19 cellular contexts compared by ENCODE assay signal in genomic region chr15:93019971-93020370, GRCh38.
DNase-seq lines count a peak whose midpoint lies in the region; ATAC-seq lines count a peak whose summit lies in the region.
"Had no signal": no experiment of that assay in that cellular context is flagged by ENCODE, and none has a peak within 500 bp of the region (broad histone marks: within the 10 kb centered on the region; RNA-seq: fewer than 3 reads in every experiment).

No MANE protein-coding gene starts in this region.

- no peak overlapping the region for H3K4me3 Mint-ChIP-seq in activated naive CD4-positive, alpha-beta T cell treated with anti-CD3 and anti-CD28 coated beads, Interleukin-2, amount 10 ng/mL, durations not matched to agents 7 days and 5 days
- no peak overlapping the region for H3K4me3 Mint-ChIP-seq in T-cell
- H3K4me3 Mint-ChIP-seq in activated naive CD8-positive, alpha-beta T cell treated with anti-CD3 and anti-CD28 coated beads, Interleukin-2, amount 10 ng/mL, durations not matched to agents 7 days and 5 days = no peak overlapping the region
- H3K4me3 Mint-ChIP-seq in stimulated activated naive B cell treated with anti-CD40 and anti-IgM and Interleukin-4, amounts not matched to agents 10 μg/mL and 1 μg/mL and 100 μg/mL, for 72 hours = no peak overlapping the region
- H3K4me3 Mint-ChIP-seq: CD14-positive monocyte, nephron had no signal

- no peak for DNase-seq in activated naive CD4-positive, alpha-beta T cell treated with anti-CD3 and anti-CD28 coated beads, Interleukin-2, amount 10 ng/mL, durations not matched to agents 7 days and 5 days
- no peak for DNase-seq in activated naive CD4-positive, alpha-beta T cell (lab: John Stamatoyannopoulos, UW)
- DNase-seq in T-cell (no peak), inferior parietal cortex (ENCODE audit: extremely low spot score) (no peak), NCI-H2196 treated with DMSO at 0.1 percent for 48 hours (lab: John Stamatoyannopoulos, UW; ENCODE audit: unreplicated experiment) (no peak)
- no peak for DNase-seq in activated naive CD8-positive, alpha-beta T cell treated with anti-CD3 and anti-CD28 coated beads, Interleukin-2, amount 10 ng/mL, durations not matched to agents 7 days and 5 days
- DNase-seq in stimulated activated naive B cell treated with anti-CD40 and anti-IgM and Interleukin-4, amounts not matched to agents 10 μg/mL and 1 μg/mL and 100 μg/mL, for 72 hours = no peak
- DNase-seq: activated CD4-positive, alpha-beta T cell treated with anti-CD3 and anti-CD28 coated beads, Interleukin-2, amount 50 U/mL, for 4 hours; amygdala; foreskin melanocyte; left ventricle myocardium inferior; NCI-H1092; NCI-H187 treated with DMSO at 0.1 percent for 48 hours; NCI-H774; ovary; RPMI8226; testis had no signal

- CTCF ChIA-PET in activated naive CD4-positive, alpha-beta T cell treated with anti-CD3 and anti-CD28 coated beads, Interleukin-2, amount 10 ng/mL, durations not matched to agents 7 days and 5 days (lab: Charles Lee) = interaction anchor here (2.5 to 5.5 kb wide), 2 partner anchors 11 to 223 kb away, joined by 15 to 35 read pairs; no protein-coding TSS in a partner anchor
- CTCF ChIA-PET in T-cell (lab: Charles Lee) = interaction anchor here in 1 of 2 donors (1.2 kb wide), 1 partner anchor 1100 kb away, joined by 4 read pairs; no protein-coding TSS in a partner anchor

- peak overlapping the region; percentile 46 for H3K27ac Mint-ChIP-seq in activated naive CD4-positive, alpha-beta T cell treated with anti-CD3 and anti-CD28 coated beads, Interleukin-2, amount 10 ng/mL, durations not matched to agents 7 days and 5 days
- peak overlapping the region; percentile 81 to 87 for H3K27ac Mint-ChIP-seq in T-cell
- peak overlapping the region; percentile 28 for H3K27ac Mint-ChIP-seq in activated naive CD8-positive, alpha-beta T cell treated with anti-CD3 and anti-CD28 coated beads, Interleukin-2, amount 10 ng/mL, durations not matched to agents 7 days and 5 days
- peak overlapping the region; percentile 4 for H3K27ac Mint-ChIP-seq in stimulated activated naive B cell treated with anti-CD40 and anti-IgM and Interleukin-4, amounts not matched to agents 10 μg/mL and 1 μg/mL and 100 μg/mL, for 72 hours
- H3K27ac Mint-ChIP-seq: nephron had no signal

- no peaks in the 10 kb centered on the region for H3K9me3 Mint-ChIP-seq in activated naive CD4-positive, alpha-beta T cell treated with anti-CD3 and anti-CD28 coated beads, Interleukin-2, amount 10 ng/mL, durations not matched to agents 7 days and 5 days
- H3K9me3 Mint-ChIP-seq in T-cell = no peaks in the 10 kb centered on the region
- no peaks in the 10 kb centered on the region for H3K9me3 Mint-ChIP-seq in activated naive CD8-positive, alpha-beta T cell treated with anti-CD3 and anti-CD28 coated beads, Interleukin-2, amount 10 ng/mL, durations not matched to agents 7 days and 5 days
- H3K9me3 Mint-ChIP-seq in stimulated activated naive B cell treated with anti-CD40 and anti-IgM and Interleukin-4, amounts not matched to agents 10 μg/mL and 1 μg/mL and 100 μg/mL, for 72 hours = no peaks in the 10 kb centered on the region
- H3K9me3 Mint-ChIP-seq: CD14-positive monocyte, nephron had no signal

- H3K4me1 Mint-ChIP-seq in activated naive CD4-positive, alpha-beta T cell treated with anti-CD3 and anti-CD28 coated beads, Interleukin-2, amount 10 ng/mL, durations not matched to agents 7 days and 5 days = peaks cover 75% of the 10 kb centered on the region
- peaks cover 65 to 79% (median 73%) of the 10 kb centered on the region in 3 donors for H3K4me1 Mint-ChIP-seq in T-cell
- H3K4me1 Mint-ChIP-seq in activated naive CD8-positive, alpha-beta T cell treated with anti-CD3 and anti-CD28 coated beads, Interleukin-2, amount 10 ng/mL, durations not matched to agents 7 days and 5 days = peaks cover 54% of the 10 kb centered on the region
- peaks cover 26 to 43% of the 10 kb centered on the region in 2 donors for H3K4me1 Mint-ChIP-seq in stimulated activated naive B cell treated with anti-CD40 and anti-IgM and Interleukin-4, amounts not matched to agents 10 μg/mL and 1 μg/mL and 100 μg/mL, for 72 hours
- H3K4me1 Mint-ChIP-seq: nephron had no signal

- no peaks in the 10 kb centered on the region for H3K27me3 Mint-ChIP-seq in activated naive CD4-positive, alpha-beta T cell treated with anti-CD3 and anti-CD28 coated beads, Interleukin-2, amount 10 ng/mL, durations not matched to agents 7 days and 5 days
- H3K27me3 Mint-ChIP-seq in T-cell = no peaks in the 10 kb centered on the region
- no peaks in the 10 kb centered on the region for H3K27me3 Mint-ChIP-seq in activated naive CD8-positive, alpha-beta T cell treated with anti-CD3 and anti-CD28 coated beads, Interleukin-2, amount 10 ng/mL, durations not matched to agents 7 days and 5 days
- no peaks in the 10 kb centered on the region for H3K27me3 Mint-ChIP-seq in stimulated activated naive B cell treated with anti-CD40 and anti-IgM and Interleukin-4, amounts not matched to agents 10 μg/mL and 1 μg/mL and 100 μg/mL, for 72 hours

- no peak for ATAC-seq in T-cell (replicated peaks in 1 of 4)
- no peak for ATAC-seq in activated naive CD8-positive, alpha-beta T cell treated with anti-CD3 and anti-CD28 coated beads, Interleukin-2, amount 10 ng/mL, durations not matched to agents 7 days and 5 days (ENCODE audit: low read depth)
- ATAC-seq in stimulated activated naive B cell treated with anti-CD40 and anti-IgM and Interleukin-4, amounts not matched to agents 10 μg/mL and 1 μg/mL and 100 μg/mL, for 72 hours (replicated peaks) = no peak

- POLR2A ChIA-PET in T-cell (lab: Charles Lee) = interaction anchor here in 1 of 2 donors (0.6 kb wide), 1 partner anchor 90 kb away, joined by 4 read pairs; no protein-coding TSS in a partner anchor
- POLR2A ChIA-PET in activated naive CD8-positive, alpha-beta T cell treated with anti-CD3 and anti-CD28 coated beads, Interleukin-2, amount 10 ng/mL, durations not matched to agents 7 days and 5 days (lab: Charles Lee) = no interaction called here

- H3K36me3 Mint-ChIP-seq in activated naive CD4-positive, alpha-beta T cell treated with anti-CD3 and anti-CD28 coated beads, Interleukin-2, amount 10 ng/mL, durations not matched to agents 7 days and 5 days = peaks cover 91% of the 10 kb centered on the region
- H3K36me3 Mint-ChIP-seq in T-cell = peaks cover 85% of the 10 kb centered on the region
- H3K36me3 Mint-ChIP-seq in activated naive CD8-positive, alpha-beta T cell treated with anti-CD3 and anti-CD28 coated beads, Interleukin-2, amount 10 ng/mL, durations not matched to agents 7 days and 5 days = peaks cover 78% of the 10 kb centered on the region
- H3K36me3 Mint-ChIP-seq in stimulated activated naive B cell treated with anti-CD40 and anti-IgM and Interleukin-4, amounts not matched to agents 10 μg/mL and 1 μg/mL and 100 μg/mL, for 72 hours = peaks cover 69 to 88% of the 10 kb centered on the region in 2 donors

Comparison
In these comparisons a context has a peak if more than half of its experiments do, and no peak if none do; other contexts are left out.
1. H3K27ac Mint-ChIP-seq: peak in every context shown above with its lines; median percentile 84 in T-cell; 46 in activated naive CD4-positive, alpha-beta T cell treated with anti-CD3 and anti-CD28 coated beads, Interleukin-2, amount 10 ng/mL, durations not matched to agents 7 days and 5 days; 28 in activated naive CD8-positive, alpha-beta T cell treated with anti-CD3 and anti-CD28 coated beads, Interleukin-2, amount 10 ng/mL, durations not matched to agents 7 days and 5 days; 4 in stimulated activated naive B cell treated with anti-CD40 and anti-IgM and Interleukin-4, amounts not matched to agents 10 μg/mL and 1 μg/mL and 100 μg/mL, for 72 hours.